8 cellular contexts compared by ENCODE assay signal in genomic region chr11:45806072-45806933, GRCh38. TPM values are rescaled to one million over a fixed set of nuclear protein-coding genes. Genes with fewer than 3 reads are reported as not detected.
DNase-seq lines count a peak whose midpoint lies in the region; ATAC-seq lines count a peak whose summit lies in the region.

No MANE protein-coding gene starts in this region.

- CTCF ChIA-PET in activated CD4-positive, alpha-beta T cell treated with anti-CD3 and anti-CD28 coated beads for 36 hours (lab: Charles Lee): interaction anchor here (0.6 to 1.5 kb wide), 6 partner anchors 11 to 1997 kb away, joined by 3 to 10 read pairs (median 3); no protein-coding TSS in a partner anchor

- H3K36me3 Mint-ChIP-seq in activated CD4-positive, alpha-beta T cell treated with anti-CD3 and anti-CD28 coated beads for 36 hours (ENCODE audit: low read depth): peaks cover 10% of the 10 kb centered on the region
- no peaks in the 10 kb centered on the region for H3K36me3 Mint-ChIP-seq in activated naive CD8-positive, alpha-beta T cell

- peaks cover 17 to 66% (median 44%) of the 10 kb centered on the region in 5 donors for H3K4me1 ChIP-seq in subcutaneous abdominal adipose tissue (ENCODE audit: control insufficient read depth in 5 of 5, insufficient read depth in 5 of 5, low read length in 5 of 5)

- no peaks in the 10 kb centered on the region for H3K9me3 ChIP-seq in subcutaneous abdominal adipose tissue (ENCODE audit: control insufficient read depth in 5 of 5, low read length in 5 of 5)

- intact Hi-C loops in activated CD4-positive, alpha-beta T cell treated with anti-CD3 and anti-CD28 coated beads for 36 hours (cut with DNase I, micrococcal nuclease): no loop called here

- POLR2A ChIA-PET in activated CD4-positive, alpha-beta T cell treated with anti-CD3 and anti-CD28 coated beads for 36 hours (lab: Charles Lee): no interaction called here

- peak overlapping the region; percentile 91 for H3K27ac ChIP-seq in subcutaneous abdominal adipose tissue (ENCODE audit: low read depth, low read length)

- H3K9me3 Mint-ChIP-seq in activated CD4-positive, alpha-beta T cell treated with anti-CD3 and anti-CD28 coated beads for 36 hours (ENCODE audit: low read depth): no peaks in the 10 kb centered on the region
- no peaks in the 10 kb centered on the region for H3K9me3 Mint-ChIP-seq in activated naive CD8-positive, alpha-beta T cell (ENCODE audit: low read depth)

- peaks cover 0 to 25% (median 19%) of the 10 kb centered on the region in 5 donors for H3K36me3 ChIP-seq in subcutaneous abdominal adipose tissue (ENCODE audit: control insufficient read depth in 5 of 5, insufficient read depth in 5 of 5, low read length in 5 of 5)

- no peaks in the 10 kb centered on the region for H3K27me3 ChIP-seq in subcutaneous abdominal adipose tissue (ENCODE audit: control insufficient read depth in 5 of 5, insufficient read depth in 4 of 5, low read length in 5 of 5)

- no peaks in the 10 kb centered on the region for H3K27me3 Mint-ChIP-seq in activated CD4-positive, alpha-beta T cell treated with anti-CD3 and anti-CD28 coated beads for 36 hours
- no peaks in the 10 kb centered on the region for H3K27me3 Mint-ChIP-seq in activated naive CD8-positive, alpha-beta T cell

- peaks cover 47% of the 10 kb centered on the region for H3K4me1 Mint-ChIP-seq in activated CD4-positive, alpha-beta T cell treated with anti-CD3 and anti-CD28 coated beads for 36 hours
- peaks cover 44% of the 10 kb centered on the region for H3K4me1 Mint-ChIP-seq in activated naive CD8-positive, alpha-beta T cell (ENCODE audit: low read depth)

- H3K9ac ChIP-seq in subcutaneous abdominal adipose tissue (ENCODE audit: low read length in 5 of 5): peak overlapping the region; percentile 2 to 94 (median 82)

- H3K4me3 Mint-ChIP-seq in activated CD4-positive, alpha-beta T cell treated with anti-CD3 and anti-CD28 coated beads for 36 hours: peak overlapping the region; percentile 91
- H3K4me3 Mint-ChIP-seq in activated naive CD8-positive, alpha-beta T cell: peak overlapping the region; percentile 95

- DNase-seq in activated CD4-positive, alpha-beta T cell treated with anti-CD3 and anti-CD28 coated beads for 36 hours: no peak
- no peak for DNase-seq in activated CD4-positive, alpha-beta T cell treated with anti-CD3 and anti-CD28 coated beads, Interleukin-2, amount 50 U/mL, for 4 hours
- DNase-seq in islet precursor cell (peak; percentile 54), NK-92 (lab: John Stamatoyannopoulos, UW; ENCODE audit: unreplicated experiment) (no peak)
- DNase-seq in effector CD8-positive, alpha-beta T cell (lab: John Stamatoyannopoulos, UW): no peak

- no peak for ATAC-seq in activated CD4-positive, alpha-beta T cell treated with anti-CD3 and anti-CD28 coated beads for 36 hours
- no peak for ATAC-seq in GM21447 (IDR thresholded peaks at IDR 0.05; ENCODE audit: unreplicated experiment)

- peak overlapping the region; percentile 79 to 99 (median 88) for H3K4me3 ChIP-seq in subcutaneous abdominal adipose tissue (ENCODE audit: low read depth in 1 of 5, low read length in 5 of 5)

- H3K27ac Mint-ChIP-seq in activated CD4-positive, alpha-beta T cell treated with anti-CD3 and anti-CD28 coated beads for 36 hours: peak overlapping the region; percentile 78
- peak overlapping the region; percentile 92 for H3K27ac Mint-ChIP-seq in activated naive CD8-positive, alpha-beta T cell

RNA-seq across cellular contexts. Expression of gene SLC35C1, which starts 1.4 kb away (rescaled TPM):
- 1 to 10 TPM; 9.6 to 9.8 TPM for total RNA-seq in activated CD4-positive, alpha-beta T cell treated with anti-CD3 and anti-CD28 coated beads for 36 hours

RNA-seq across cellular contexts. Expression of gene CRY2, which starts 41.0 kb away (rescaled TPM):
- total RNA-seq in activated CD4-positive, alpha-beta T cell treated with anti-CD3 and anti-CD28 coated beads for 36 hours: 10 to 100 TPM; 13.1 to 14.1 TPM
